In genomic region chr1:30957560-30958222, GRCh38 we compare ENCODE assay signal across 23 cellular contexts. TPM values are rescaled to one million over a fixed set of nuclear protein-coding genes. Genes with fewer than 3 reads are reported as not detected.
DNase-seq lines count a peak whose midpoint lies in the region; ATAC-seq, FAIRE-seq and TF ChIP-seq lines count a peak whose summit lies in the region.
"Had no signal": no experiment of that assay in that cellular context is flagged by ENCODE, and none has a peak within 500 bp of the region (broad histone marks: within the 10 kb centered on the region; RNA-seq: fewer than 3 reads in every experiment).

No MANE protein-coding gene starts in this region.

- no peak for DNase-seq in activated T-cell treated with anti-CD3 and anti-CD28 coated beads, Interleukin-2, amount 50 U/mL, for 72 hours
- DNase-seq in activated T-cell treated with anti-CD3 and anti-CD28 coated beads, Interleukin-2, amount 50 U/mL, for 4 hours, result no peak
- DNase-seq in central memory CD8-positive, alpha-beta T cell (ENCODE audit: low spot score in 2 of 2), result no peak
- DNase-seq in upper lobe of right lung (no peak), NCI-H2081 treated with DMSO at 0.1 percent for 48 hours (lab: John Stamatoyannopoulos, UW) (no peak), kidney (no peak)
- DNase-seq: activated CD8-positive, alpha-beta memory T cell treated with anti-CD3 and anti-CD28 coated beads for 24 hours; activated naive CD4-positive, alpha-beta T cell treated with anti-CD3 and anti-CD28 coated beads, Interleukin-2, amount 10 ng/mL, durations not matched to agents 7 days and 5 days; activated T-cell treated with anti-CD3 and anti-CD28 coated beads, Interleukin-2, amount 50 U/mL, for 1 hour; dorsolateral prefrontal cortex; HFFc6; KBM-7; MM.1S; NCI-H1417 treated with DMSO at 0.1 percent for 48 hours; NCI-H2107; NCI-H446; nucleus accumbens; stimulated activated CD4-positive, alpha-beta T cell treated with anti-CD3 and anti-CD28 coated beads, Interleukin-1b, Interleukin-23, amount 100 ng/mL, for 48 hours had no signal

- H3K9me3 Mint-ChIP-seq in activated T-cell treated with anti-CD3 and anti-CD28 coated beads, Interleukin-2, amount 50 U/mL, for 72 hours, result no peaks in the 10 kb centered on the region
- H3K9me3 Mint-ChIP-seq in activated T-cell treated with anti-CD3 and anti-CD28 coated beads, Interleukin-2, amount 50 U/mL, for 4 hours, result no peaks in the 10 kb centered on the region
- no peaks in the 10 kb centered on the region for H3K9me3 Mint-ChIP-seq in central memory CD8-positive, alpha-beta T cell
- H3K9me3 Mint-ChIP-seq in stimulated activated memory B cell treated with anti-CD40 and anti-IgM and Interleukin-4, amounts not matched to agents 10 μg/mL and 1 μg/mL and 100 μg/mL, for 72 hours, result no peaks in the 10 kb centered on the region
- H3K9me3 Mint-ChIP-seq: activated naive CD4-positive, alpha-beta T cell treated with anti-CD3 and anti-CD28 coated beads, Interleukin-2, amount 10 ng/mL, durations not matched to agents 7 days and 5 days; HFFc6 had no signal

- H3K79me2 ChIP-seq in OCI-LY3 (ENCODE audit: low read length), result peaks cover 55% of the 10 kb centered on the region

- peak overlapping the region; percentile 38 for H3K4me2 ChIP-seq in OCI-LY3 (ENCODE audit: low read length)
- H3K4me2 ChIP-seq: BLaER1 had no signal

- FAIRE-seq in kidney (lab: Jason Lieb, UNC), result no peak

- no peaks in the 10 kb centered on the region for H3K27me3 Mint-ChIP-seq in activated T-cell treated with anti-CD3 and anti-CD28 coated beads, Interleukin-2, amount 50 U/mL, for 72 hours (ENCODE audit: low read depth)
- no peaks in the 10 kb centered on the region for H3K27me3 Mint-ChIP-seq in activated T-cell treated with anti-CD3 and anti-CD28 coated beads, Interleukin-2, amount 50 U/mL, for 4 hours (ENCODE audit: low read depth)
- H3K27me3 Mint-ChIP-seq in central memory CD8-positive, alpha-beta T cell, result no peaks in the 10 kb centered on the region
- H3K27me3 Mint-ChIP-seq in stimulated activated memory B cell treated with anti-CD40 and anti-IgM and Interleukin-4, amounts not matched to agents 10 μg/mL and 1 μg/mL and 100 μg/mL, for 72 hours, result no peaks in the 10 kb centered on the region
- H3K27me3 Mint-ChIP-seq: activated naive CD4-positive, alpha-beta T cell treated with anti-CD3 and anti-CD28 coated beads, Interleukin-2, amount 10 ng/mL, durations not matched to agents 7 days and 5 days had no signal

- H3K4me1 Mint-ChIP-seq in activated T-cell treated with anti-CD3 and anti-CD28 coated beads, Interleukin-2, amount 50 U/mL, for 72 hours (ENCODE audit: low read depth), result peaks cover 23% of the 10 kb centered on the region
- H3K4me1 Mint-ChIP-seq in activated T-cell treated with anti-CD3 and anti-CD28 coated beads, Interleukin-2, amount 50 U/mL, for 4 hours (ENCODE audit: low read depth), result peaks cover 15% of the 10 kb centered on the region
- peaks cover 21% of the 10 kb centered on the region for H3K4me1 Mint-ChIP-seq in central memory CD8-positive, alpha-beta T cell
- peaks cover 20% of the 10 kb centered on the region for H3K4me1 Mint-ChIP-seq in stimulated activated memory B cell treated with anti-CD40 and anti-IgM and Interleukin-4, amounts not matched to agents 10 μg/mL and 1 μg/mL and 100 μg/mL, for 72 hours

- H3K27ac Mint-ChIP-seq in activated T-cell treated with anti-CD3 and anti-CD28 coated beads, Interleukin-2, amount 50 U/mL, for 72 hours, result peak overlapping the region; percentile 82
- H3K27ac Mint-ChIP-seq in central memory CD8-positive, alpha-beta T cell (ENCODE audit: low read depth), result peak overlapping the region; percentile 35
- H3K27ac Mint-ChIP-seq in stimulated activated memory B cell treated with anti-CD40 and anti-IgM and Interleukin-4, amounts not matched to agents 10 μg/mL and 1 μg/mL and 100 μg/mL, for 72 hours, result peak overlapping the region; percentile 63
- H3K27ac Mint-ChIP-seq: activated naive CD4-positive, alpha-beta T cell treated with anti-CD3 and anti-CD28 coated beads, Interleukin-2, amount 10 ng/mL, durations not matched to agents 7 days and 5 days had no signal

- peaks cover 21% of the 10 kb centered on the region for H3K4me1 ChIP-seq in OCI-LY3 (ENCODE audit: low read length)
- H3K4me1 ChIP-seq in upper lobe of right lung, result no peaks in the 10 kb centered on the region
- no peaks in the 10 kb centered on the region for H3K4me1 ChIP-seq in kidney (ENCODE audit: control insufficient read depth in 1 of 2, insufficient read depth in 1 of 2, low read depth in 1 of 2, low read length in 2 of 2)
- H3K4me1 ChIP-seq: BLaER1 had no signal

- H3K4me3 Mint-ChIP-seq in activated T-cell treated with anti-CD3 and anti-CD28 coated beads, Interleukin-2, amount 50 U/mL, for 72 hours, result peak overlapping the region in 1 of 2 donors; percentile 43
- H3K4me3 Mint-ChIP-seq in activated T-cell treated with anti-CD3 and anti-CD28 coated beads, Interleukin-2, amount 50 U/mL, for 4 hours, result no peak overlapping the region
- no peak overlapping the region for H3K4me3 Mint-ChIP-seq in central memory CD8-positive, alpha-beta T cell
- no peak overlapping the region for H3K4me3 Mint-ChIP-seq in stimulated activated memory B cell treated with anti-CD40 and anti-IgM and Interleukin-4, amounts not matched to agents 10 μg/mL and 1 μg/mL and 100 μg/mL, for 72 hours
- H3K4me3 Mint-ChIP-seq: activated naive CD4-positive, alpha-beta T cell treated with anti-CD3 and anti-CD28 coated beads, Interleukin-2, amount 10 ng/mL, durations not matched to agents 7 days and 5 days; HFFc6 had no signal

- no peak for TF ChIP-seq CTCF in OCI-LY3 (IDR thresholded peaks at IDR 0.05; ENCODE audit: low read depth, low read length)
- no peak for TF ChIP-seq CTCF in upper lobe of right lung (IDR thresholded peaks at IDR 0.05)
- TF ChIP-seq CTCF in kidney (IDR thresholded peaks at IDR 0.05; ENCODE audit: borderline replicate concordance, extremely low read depth, insufficient read depth), result no peak

- peaks cover 33% of the 10 kb centered on the region for H4K20me1 ChIP-seq in OCI-LY3 (ENCODE audit: insufficient read depth, low read length)

- no peak overlapping the region for H3K4me3 ChIP-seq in OCI-LY3 (ENCODE audit: low read length)
- no peak overlapping the region for H3K4me3 ChIP-seq in upper lobe of right lung
- no peak overlapping the region for H3K4me3 ChIP-seq in kidney (ENCODE audit: low read length in 2 of 2)
- H3K4me3 ChIP-seq: BLaER1, dorsolateral prefrontal cortex had no signal

- no peak overlapping the region for H2AFZ ChIP-seq in OCI-LY3 (ENCODE audit: low read depth, low read length)

- H3K9ac ChIP-seq in OCI-LY3 (ENCODE audit: low read length) (no peak overlapping the region), kidney (ENCODE audit: low read length in 2 of 2) (no peak overlapping the region)
- H3K9ac ChIP-seq: BLaER1 had no signal

- ATAC-seq in activated T-cell treated with anti-CD3 and anti-CD28 coated beads, Interleukin-2, amount 50 U/mL, for 72 hours (replicated peaks in 1 of 2), result no peak
- no peak for ATAC-seq in activated T-cell treated with anti-CD3 and anti-CD28 coated beads, Interleukin-2, amount 50 U/mL, for 4 hours
- no peak for ATAC-seq in central memory CD8-positive, alpha-beta T cell (replicated peaks; ENCODE audit: extremely low read depth, poor library complexity, severe bottlenecking)
- peak; percentile 56 for ATAC-seq in stimulated activated memory B cell treated with anti-CD40 and anti-IgM and Interleukin-4, amounts not matched to agents 10 μg/mL and 1 μg/mL and 100 μg/mL, for 72 hours
- no peak for ATAC-seq in upper lobe of right lung
- ATAC-seq: SK-N-SH treated with all-trans-retinoic acid at 6 μM for 48 hours had no signal

- no peaks in the 10 kb centered on the region for H3K27me3 ChIP-seq in OCI-LY3 (ENCODE audit: low read depth, low read length)
- no peaks in the 10 kb centered on the region for H3K27me3 ChIP-seq in upper lobe of right lung
- H3K27me3 ChIP-seq: BLaER1, dorsolateral prefrontal cortex had no signal

- H3K36me3 Mint-ChIP-seq in activated T-cell treated with anti-CD3 and anti-CD28 coated beads, Interleukin-2, amount 50 U/mL, for 72 hours (ENCODE audit: insufficient read depth in 2 of 2), result peaks cover 8 to 41% of the 10 kb centered on the region in 2 donors
- H3K36me3 Mint-ChIP-seq in activated T-cell treated with anti-CD3 and anti-CD28 coated beads, Interleukin-2, amount 50 U/mL, for 4 hours (ENCODE audit: insufficient read depth), result peaks cover 46% of the 10 kb centered on the region
- peaks cover 53% of the 10 kb centered on the region for H3K36me3 Mint-ChIP-seq in central memory CD8-positive, alpha-beta T cell (ENCODE audit: insufficient read depth)
- H3K36me3 Mint-ChIP-seq in stimulated activated memory B cell treated with anti-CD40 and anti-IgM and Interleukin-4, amounts not matched to agents 10 μg/mL and 1 μg/mL and 100 μg/mL, for 72 hours, result peaks cover 66% of the 10 kb centered on the region

- no peaks in the 10 kb centered on the region for H3K9me3 ChIP-seq in OCI-LY3 (ENCODE audit: insufficient read depth, low read length)
- no peaks in the 10 kb centered on the region for H3K9me3 ChIP-seq in upper lobe of right lung
- no peaks in the 10 kb centered on the region for H3K9me3 ChIP-seq in kidney (ENCODE audit: control insufficient read depth in 1 of 2, low read length in 2 of 2)
- H3K9me3 ChIP-seq: BLaER1 had no signal

- peaks cover 33% of the 10 kb centered on the region for H3K36me3 ChIP-seq in OCI-LY3 (replicated peaks; ENCODE audit: low read depth, low read length)
- peaks cover 78% of the 10 kb centered on the region for H3K36me3 ChIP-seq in upper lobe of right lung
- peaks cover 18 to 46% of the 10 kb centered on the region in 2 donors for H3K36me3 ChIP-seq in kidney (ENCODE audit: control insufficient read depth in 1 of 2, insufficient read depth in 2 of 2, low read length in 2 of 2)

- intact Hi-C loops in upper lobe of right lung (cut with DNase I), result no loop called here
- intact Hi-C loops in kidney (cut with DNase I), result no loop called here

- peak overlapping the region; percentile 45 for H3K27ac ChIP-seq in OCI-LY3 (ENCODE audit: low read length)
- no peak overlapping the region for H3K27ac ChIP-seq in upper lobe of right lung
- H3K27ac ChIP-seq in kidney (ENCODE audit: low read depth in 2 of 2, low read length in 2 of 2), result no peak overlapping the region
- H3K27ac ChIP-seq: BLaER1, dorsolateral prefrontal cortex, VCaP had no signal

RNA-seq across cellular contexts. Expression of gene SDC3, which starts 49.1 kb away (rescaled TPM):
- under 1 TPM; 0.12 to 0.25 TPM for total RNA-seq in activated T-cell treated with anti-CD3 and anti-CD28 coated beads, Interleukin-2, amount 50 U/mL, for 72 hours
- total RNA-seq in activated T-cell treated with anti-CD3 and anti-CD28 coated beads, Interleukin-2, amount 50 U/mL, for 4 hours, result 1 to 10 TPM in 1 of 3 donors, under 1 TPM in 2; 0.55 to 1.0 (median 0.68) TPM
- total RNA-seq in upper lobe of right lung (39.4 TPM), kidney (58.7 TPM)
- polyA plus RNA-seq in kidney (ENCODE audit: insufficient read depth, low read depth, low replicate concordance), result 11.0 TPM

Comparison
In these comparisons a context has a peak if more than half of its experiments do, and no peak if none do; other contexts are left out.
1. RNA of gene SDC3, which starts 49.1 kb away (total RNA-seq): 58.7 TPM in kidney (single experiment) and 39.4 TPM in upper lobe of right lung (single experiment); 0.55 to 1.0 TPM in activated T-cell treated with anti-CD3 and anti-CD28 coated beads, Interleukin-2, amount 50 U/mL, for 4 hours and 0.12 to 0.25 TPM in activated T-cell treated with anti-CD3 and anti-CD28 coated beads, Interleukin-2, amount 50 U/mL, for 72 hours; every median in the first group is over 10 times any median in the second.
2. Peak in every context shown above with its lines, with median percentiles within 50 percentile points of each other: H3K27ac Mint-ChIP-seq.